1 cellular context compared by ENCODE assay signal in the genomic region with DNA sequence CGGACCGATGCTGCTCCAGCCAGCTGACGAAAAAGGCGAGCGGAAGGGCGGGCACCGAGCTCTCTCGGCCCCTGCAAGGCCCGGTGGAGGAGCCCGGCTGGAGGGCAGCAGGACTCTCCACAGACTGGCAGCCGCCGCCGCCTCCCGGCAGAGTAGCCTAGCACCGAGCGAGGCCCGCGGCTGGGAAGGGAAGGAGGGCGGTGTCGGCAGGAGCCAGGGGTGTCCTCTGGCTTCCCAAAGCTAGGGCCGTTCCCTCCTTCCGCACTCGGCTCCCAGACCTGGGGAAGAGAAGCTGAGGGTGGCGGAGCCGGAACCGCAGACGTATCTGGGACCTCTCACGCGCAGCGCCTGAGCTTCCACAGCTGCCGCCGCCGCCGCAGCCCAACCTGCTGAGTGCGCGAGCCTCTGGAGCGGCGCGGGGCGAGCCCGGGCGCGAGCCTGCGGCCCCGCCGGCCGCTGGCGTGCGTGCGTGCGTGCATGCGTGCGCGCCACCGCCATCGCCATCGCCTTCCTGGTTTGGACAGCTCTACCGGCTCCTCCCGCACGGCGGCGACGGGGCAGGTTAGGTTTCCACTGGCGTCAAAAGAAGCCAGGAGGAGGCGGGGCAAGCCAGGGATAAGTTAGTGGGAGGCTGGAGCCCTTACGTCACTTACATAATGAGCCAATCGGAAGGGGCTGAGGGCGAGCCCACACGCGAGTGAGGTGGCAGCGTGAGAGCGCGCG.
TF ChIP-seq lines count a peak whose summit lies in the region.

A gene (minus strand): TSS at position 395 of the 723 bp plus-strand sequence. CDS start 439 bp downstream, outside the sequence.

TF ChIP-seq in GM12878, 131 proteins besides CTCF, POLR2A, EP300 and RAD21 (continued from another document and continues in another):
- TF ChIP-seq, protein P1, sequence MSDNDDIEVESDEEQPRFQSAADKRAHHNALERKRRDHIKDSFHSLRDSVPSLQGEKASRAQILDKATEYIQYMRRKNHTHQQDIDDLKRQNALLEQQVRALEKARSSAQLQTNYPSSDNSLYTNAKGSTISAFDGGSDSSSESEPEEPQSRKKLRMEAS (IDR thresholded peaks at IDR 0.05; ENCODE audit: low read depth, low read length): peak; percentile 70; the same call in 1 of the 2 replicates
- peak; percentile 53 for TF ChIP-seq NRF1 (conservative IDR thresholded peaks at IDR 0.05; ENCODE audit: low read depth, low read length)
- TF ChIP-seq CBX3 (IDR thresholded peaks at IDR 0.05; ENCODE audit: borderline replicate concordance, low read depth): no peak
- TF ChIP-seq BRCA1 (IDR thresholded peaks at IDR 0.05; ENCODE audit: low read depth, low read length): no peak
- TF ChIP-seq, protein P2, sequence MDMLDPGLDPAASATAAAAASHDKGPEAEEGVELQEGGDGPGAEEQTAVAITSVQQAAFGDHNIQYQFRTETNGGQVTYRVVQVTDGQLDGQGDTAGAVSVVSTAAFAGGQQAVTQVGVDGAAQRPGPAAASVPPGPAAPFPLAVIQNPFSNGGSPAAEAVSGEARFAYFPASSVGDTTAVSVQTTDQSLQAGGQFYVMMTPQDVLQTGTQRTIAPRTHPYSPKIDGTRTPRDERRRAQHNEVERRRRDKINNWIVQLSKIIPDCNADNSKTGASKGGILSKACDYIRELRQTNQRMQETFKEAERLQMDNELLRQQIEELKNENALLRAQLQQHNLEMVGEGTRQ (IDR thresholded peaks at IDR 0.05; ENCODE audit: borderline replicate concordance, low read depth, low read length): no peak
- TF ChIP-seq, protein P3, sequence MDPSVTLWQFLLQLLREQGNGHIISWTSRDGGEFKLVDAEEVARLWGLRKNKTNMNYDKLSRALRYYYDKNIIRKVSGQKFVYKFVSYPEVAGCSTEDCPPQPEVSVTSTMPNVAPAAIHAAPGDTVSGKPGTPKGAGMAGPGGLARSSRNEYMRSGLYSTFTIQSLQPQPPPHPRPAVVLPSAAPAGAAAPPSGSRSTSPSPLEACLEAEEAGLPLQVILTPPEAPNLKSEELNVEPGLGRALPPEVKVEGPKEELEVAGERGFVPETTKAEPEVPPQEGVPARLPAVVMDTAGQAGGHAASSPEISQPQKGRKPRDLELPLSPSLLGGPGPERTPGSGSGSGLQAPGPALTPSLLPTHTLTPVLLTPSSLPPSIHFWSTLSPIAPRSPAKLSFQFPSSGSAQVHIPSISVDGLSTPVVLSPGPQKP (IDR thresholded peaks at IDR 0.05; ENCODE audit: low read depth, low read length): peak; percentile 72; the same call in 1 of the 2 replicates
- TF ChIP-seq POLR2AphosphoS5 (IDR thresholded peaks at IDR 0.05; ENCODE audit: low read length): peak; percentile 82
- TF ChIP-seq SREBF1 (IDR thresholded peaks at IDR 0.05; ENCODE audit: low read length): no peak
- TF ChIP-seq ZZZ3 (IDR thresholded peaks at IDR 0.05; ENCODE audit: control insufficient read depth, insufficient read length, low read depth): no peak
- 0 out of 2 replicates have a peak, but pooled peaks have one; percentile 41 for TF ChIP-seq ZNF217 (IDR thresholded peaks at IDR 0.05)
- TF ChIP-seq SIN3A (IDR thresholded peaks at IDR 0.05; ENCODE audit: low read depth, low read length): peak; percentile 45; the same call in 1 of the 2 replicates
- TF ChIP-seq STAT1 (conservative IDR thresholded peaks at IDR 0.05): 0 out of 2 replicates have a peak, but pooled peaks have one; percentile 65
- TF ChIP-seq, protein P4, sequence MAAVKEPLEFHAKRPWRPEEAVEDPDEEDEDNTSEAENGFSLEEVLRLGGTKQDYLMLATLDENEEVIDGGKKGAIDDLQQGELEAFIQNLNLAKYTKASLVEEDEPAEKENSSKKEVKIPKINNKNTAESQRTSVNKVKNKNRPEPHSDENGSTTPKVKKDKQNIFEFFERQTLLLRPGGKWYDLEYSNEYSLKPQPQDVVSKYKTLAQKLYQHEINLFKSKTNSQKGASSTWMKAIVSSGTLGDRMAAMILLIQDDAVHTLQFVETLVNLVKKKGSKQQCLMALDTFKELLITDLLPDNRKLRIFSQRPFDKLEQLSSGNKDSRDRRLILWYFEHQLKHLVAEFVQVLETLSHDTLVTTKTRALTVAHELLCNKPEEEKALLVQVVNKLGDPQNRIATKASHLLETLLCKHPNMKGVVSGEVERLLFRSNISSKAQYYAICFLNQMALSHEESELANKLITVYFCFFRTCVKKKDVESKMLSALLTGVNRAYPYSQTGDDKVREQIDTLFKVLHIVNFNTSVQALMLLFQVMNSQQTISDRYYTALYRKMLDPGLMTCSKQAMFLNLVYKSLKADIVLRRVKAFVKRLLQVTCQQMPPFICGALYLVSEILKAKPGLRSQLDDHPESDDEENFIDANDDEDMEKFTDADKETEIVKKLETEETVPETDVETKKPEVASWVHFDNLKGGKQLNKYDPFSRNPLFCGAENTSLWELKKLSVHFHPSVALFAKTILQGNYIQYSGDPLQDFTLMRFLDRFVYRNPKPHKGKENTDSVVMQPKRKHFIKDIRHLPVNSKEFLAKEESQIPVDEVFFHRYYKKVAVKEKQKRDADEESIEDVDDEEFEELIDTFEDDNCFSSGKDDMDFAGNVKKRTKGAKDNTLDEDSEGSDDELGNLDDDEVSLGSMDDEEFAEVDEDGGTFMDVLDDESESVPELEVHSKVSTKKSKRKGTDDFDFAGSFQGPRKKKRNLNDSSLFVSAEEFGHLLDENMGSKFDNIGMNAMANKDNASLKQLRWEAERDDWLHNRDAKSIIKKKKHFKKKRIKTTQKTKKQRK (IDR thresholded peaks at IDR 0.05; ENCODE audit: low read depth, low read length): no peak
- TF ChIP-seq NR2F1 (conservative IDR thresholded peaks at IDR 0.05): peak; percentile 54
- TF ChIP-seq KLF5 (IDR thresholded peaks at IDR 0.05; ENCODE audit: partially characterized antibody): peak; percentile 58
- TF ChIP-seq, protein P5, sequence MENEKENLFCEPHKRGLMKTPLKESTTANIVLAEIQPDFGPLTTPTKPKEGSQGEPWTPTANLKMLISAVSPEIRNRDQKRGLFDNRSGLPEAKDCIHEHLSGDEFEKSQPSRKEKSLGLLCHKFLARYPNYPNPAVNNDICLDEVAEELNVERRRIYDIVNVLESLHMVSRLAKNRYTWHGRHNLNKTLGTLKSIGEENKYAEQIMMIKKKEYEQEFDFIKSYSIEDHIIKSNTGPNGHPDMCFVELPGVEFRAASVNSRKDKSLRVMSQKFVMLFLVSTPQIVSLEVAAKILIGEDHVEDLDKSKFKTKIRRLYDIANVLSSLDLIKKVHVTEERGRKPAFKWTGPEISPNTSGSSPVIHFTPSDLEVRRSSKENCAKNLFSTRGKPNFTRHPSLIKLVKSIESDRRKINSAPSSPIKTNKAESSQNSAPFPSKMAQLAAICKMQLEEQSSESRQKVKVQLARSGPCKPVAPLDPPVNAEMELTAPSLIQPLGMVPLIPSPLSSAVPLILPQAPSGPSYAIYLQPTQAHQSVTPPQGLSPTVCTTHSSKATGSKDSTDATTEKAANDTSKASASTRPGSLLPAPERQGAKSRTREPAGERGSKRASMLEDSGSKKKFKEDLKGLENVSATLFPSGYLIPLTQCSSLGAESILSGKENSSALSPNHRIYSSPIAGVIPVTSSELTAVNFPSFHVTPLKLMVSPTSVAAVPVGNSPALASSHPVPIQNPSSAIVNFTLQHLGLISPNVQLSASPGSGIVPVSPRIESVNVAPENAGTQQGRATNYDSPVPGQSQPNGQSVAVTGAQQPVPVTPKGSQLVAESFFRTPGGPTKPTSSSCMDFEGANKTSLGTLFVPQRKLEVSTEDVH (IDR thresholded peaks at IDR 0.05; ENCODE audit: low read depth, partially characterized antibody): no peak
- no peak for TF ChIP-seq SMC3 (IDR thresholded peaks at IDR 0.05; ENCODE audit: borderline replicate concordance, low read length)
- no peak for TF ChIP-seq SIX5 (IDR thresholded peaks at IDR 0.05; ENCODE audit: low read depth, low read length, severe bottlenecking)
- TF ChIP-seq TCF12 (IDR thresholded peaks at IDR 0.05; ENCODE audit: low read depth, low read length): peak; percentile 23; the same call in 1 of the 2 replicates
- peak; percentile 97 for TF ChIP-seq CREB1 (IDR thresholded peaks at IDR 0.05; ENCODE audit: low read depth)
- no peak; the same call in 1 of the 2 replicates for TF ChIP-seq EED (IDR thresholded peaks at IDR 0.05; ENCODE audit: low read depth)
- TF ChIP-seq, protein P6, sequence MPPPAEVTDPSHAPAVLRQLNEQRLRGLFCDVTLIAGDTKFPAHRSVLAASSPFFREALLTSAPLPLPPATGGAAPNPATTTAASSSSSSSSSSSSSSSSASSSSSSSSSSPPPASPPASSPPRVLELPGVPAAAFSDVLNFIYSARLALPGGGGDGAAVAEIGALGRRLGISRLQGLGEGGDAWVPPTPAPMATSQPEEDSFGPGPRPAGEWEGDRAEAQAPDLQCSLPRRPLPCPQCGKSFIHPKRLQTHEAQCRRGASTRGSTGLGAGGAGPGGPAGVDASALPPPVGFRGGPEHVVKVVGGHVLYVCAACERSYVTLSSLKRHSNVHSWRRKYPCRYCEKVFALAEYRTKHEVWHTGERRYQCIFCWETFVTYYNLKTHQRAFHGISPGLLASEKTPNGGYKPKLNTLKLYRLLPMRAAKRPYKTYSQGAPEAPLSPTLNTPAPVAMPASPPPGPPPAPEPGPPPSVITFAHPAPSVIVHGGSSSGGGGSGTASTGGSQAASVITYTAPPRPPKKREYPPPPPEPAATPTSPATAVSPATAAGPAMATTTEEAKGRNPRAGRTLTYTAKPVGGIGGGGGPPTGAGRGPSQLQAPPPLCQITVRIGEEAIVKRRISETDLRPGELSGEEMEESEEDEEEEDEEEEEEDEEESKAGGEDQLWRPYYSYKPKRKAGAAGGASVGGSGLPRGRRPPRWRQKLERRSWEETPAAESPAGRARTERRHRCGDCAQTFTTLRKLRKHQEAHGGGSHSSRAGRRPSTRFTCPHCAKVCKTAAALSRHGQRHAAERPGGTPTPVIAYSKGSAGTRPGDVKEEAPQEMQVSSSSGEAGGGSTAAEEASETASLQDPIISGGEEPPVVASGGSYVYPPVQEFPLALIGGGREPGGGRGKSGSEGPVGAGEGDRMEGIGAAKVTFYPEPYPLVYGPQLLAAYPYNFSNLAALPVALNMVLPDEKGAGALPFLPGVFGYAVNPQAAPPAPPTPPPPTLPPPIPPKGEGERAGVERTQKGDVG (CRISPR knock-in tag; IDR thresholded peaks at IDR 0.05): no peak
- no peak for TF ChIP-seq HDAC6 (IDR thresholded peaks at IDR 0.05; ENCODE audit: unreplicated experiment)
- TF ChIP-seq, protein P7, sequence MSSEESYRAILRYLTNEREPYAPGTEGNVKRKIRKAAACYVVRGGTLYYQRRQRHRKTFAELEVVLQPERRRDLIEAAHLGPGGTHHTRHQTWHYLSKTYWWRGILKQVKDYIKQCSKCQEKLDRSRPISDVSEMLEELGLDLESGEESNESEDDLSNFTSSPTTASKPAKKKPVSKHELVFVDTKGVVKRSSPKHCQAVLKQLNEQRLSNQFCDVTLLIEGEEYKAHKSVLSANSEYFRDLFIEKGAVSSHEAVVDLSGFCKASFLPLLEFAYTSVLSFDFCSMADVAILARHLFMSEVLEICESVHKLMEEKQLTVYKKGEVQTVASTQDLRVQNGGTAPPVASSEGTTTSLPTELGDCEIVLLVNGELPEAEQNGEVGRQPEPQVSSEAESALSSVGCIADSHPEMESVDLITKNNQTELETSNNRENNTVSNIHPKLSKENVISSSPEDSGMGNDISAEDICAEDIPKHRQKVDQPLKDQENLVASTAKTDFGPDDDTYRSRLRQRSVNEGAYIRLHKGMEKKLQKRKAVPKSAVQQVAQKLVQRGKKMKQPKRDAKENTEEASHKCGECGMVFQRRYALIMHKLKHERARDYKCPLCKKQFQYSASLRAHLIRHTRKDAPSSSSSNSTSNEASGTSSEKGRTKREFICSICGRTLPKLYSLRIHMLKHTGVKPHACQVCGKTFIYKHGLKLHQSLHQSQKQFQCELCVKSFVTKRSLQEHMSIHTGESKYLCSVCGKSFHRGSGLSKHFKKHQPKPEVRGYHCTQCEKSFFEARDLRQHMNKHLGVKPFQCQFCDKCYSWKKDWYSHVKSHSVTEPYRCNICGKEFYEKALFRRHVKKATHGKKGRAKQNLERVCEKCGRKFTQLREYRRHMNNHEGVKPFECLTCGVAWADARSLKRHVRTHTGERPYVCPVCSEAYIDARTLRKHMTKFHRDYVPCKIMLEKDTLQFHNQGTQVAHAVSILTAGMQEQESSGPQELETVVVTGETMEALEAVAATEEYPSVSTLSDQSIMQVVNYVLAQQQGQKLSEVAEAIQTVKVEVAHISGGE (CRISPR knock-in tag; IDR thresholded peaks at IDR 0.05): no peak
- TF ChIP-seq YY1 (IDR thresholded peaks at IDR 0.05; ENCODE audit: low read depth, low read length): no peak
- TF ChIP-seq CBFB (IDR thresholded peaks at IDR 0.05; ENCODE audit: low read depth): peak; percentile 55; the same call in 1 of the 2 replicates
- no peak for TF ChIP-seq KAT2A (conservative IDR thresholded peaks at IDR 0.05; ENCODE audit: control insufficient read depth, low read depth, low read length)
- no peak for TF ChIP-seq GABPA (IDR thresholded peaks at IDR 0.05; ENCODE audit: low read depth)
- no peak for TF ChIP-seq EZH2 (IDR thresholded peaks at IDR 0.05; ENCODE audit: borderline replicate concordance, control insufficient read depth, low read depth, low read length)
- peak; percentile 89 for TF ChIP-seq IKZF1 (conservative IDR thresholded peaks at IDR 0.05)
- TF ChIP-seq GATAD2B (conservative IDR thresholded peaks at IDR 0.05; ENCODE audit: low read depth): peak; percentile 90
- no peak for TF ChIP-seq BMI1 (IDR thresholded peaks at IDR 0.05; ENCODE audit: borderline replicate concordance)
- peak; percentile 68; the same call in 1 of the 2 replicates for TF ChIP-seq NBN (IDR thresholded peaks at IDR 0.05)
- TF ChIP-seq, protein P8, sequence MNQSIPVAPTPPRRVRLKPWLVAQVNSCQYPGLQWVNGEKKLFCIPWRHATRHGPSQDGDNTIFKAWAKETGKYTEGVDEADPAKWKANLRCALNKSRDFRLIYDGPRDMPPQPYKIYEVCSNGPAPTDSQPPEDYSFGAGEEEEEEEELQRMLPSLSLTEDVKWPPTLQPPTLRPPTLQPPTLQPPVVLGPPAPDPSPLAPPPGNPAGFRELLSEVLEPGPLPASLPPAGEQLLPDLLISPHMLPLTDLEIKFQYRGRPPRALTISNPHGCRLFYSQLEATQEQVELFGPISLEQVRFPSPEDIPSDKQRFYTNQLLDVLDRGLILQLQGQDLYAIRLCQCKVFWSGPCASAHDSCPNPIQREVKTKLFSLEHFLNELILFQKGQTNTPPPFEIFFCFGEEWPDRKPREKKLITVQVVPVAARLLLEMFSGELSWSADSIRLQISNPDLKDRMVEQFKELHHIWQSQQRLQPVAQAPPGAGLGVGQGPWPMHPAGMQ (IDR thresholded peaks at IDR 0.05; ENCODE audit: borderline replicate concordance): no peak
- no peak for TF ChIP-seq RAD51 (IDR thresholded peaks at IDR 0.05)
- peak in 1 of 2 experiments; percentile 12; a peak in 2 of 4 replicates for TF ChIP-seq IKZF2 (IDR thresholded peaks at IDR 0.05)
- TF ChIP-seq, protein P9, sequence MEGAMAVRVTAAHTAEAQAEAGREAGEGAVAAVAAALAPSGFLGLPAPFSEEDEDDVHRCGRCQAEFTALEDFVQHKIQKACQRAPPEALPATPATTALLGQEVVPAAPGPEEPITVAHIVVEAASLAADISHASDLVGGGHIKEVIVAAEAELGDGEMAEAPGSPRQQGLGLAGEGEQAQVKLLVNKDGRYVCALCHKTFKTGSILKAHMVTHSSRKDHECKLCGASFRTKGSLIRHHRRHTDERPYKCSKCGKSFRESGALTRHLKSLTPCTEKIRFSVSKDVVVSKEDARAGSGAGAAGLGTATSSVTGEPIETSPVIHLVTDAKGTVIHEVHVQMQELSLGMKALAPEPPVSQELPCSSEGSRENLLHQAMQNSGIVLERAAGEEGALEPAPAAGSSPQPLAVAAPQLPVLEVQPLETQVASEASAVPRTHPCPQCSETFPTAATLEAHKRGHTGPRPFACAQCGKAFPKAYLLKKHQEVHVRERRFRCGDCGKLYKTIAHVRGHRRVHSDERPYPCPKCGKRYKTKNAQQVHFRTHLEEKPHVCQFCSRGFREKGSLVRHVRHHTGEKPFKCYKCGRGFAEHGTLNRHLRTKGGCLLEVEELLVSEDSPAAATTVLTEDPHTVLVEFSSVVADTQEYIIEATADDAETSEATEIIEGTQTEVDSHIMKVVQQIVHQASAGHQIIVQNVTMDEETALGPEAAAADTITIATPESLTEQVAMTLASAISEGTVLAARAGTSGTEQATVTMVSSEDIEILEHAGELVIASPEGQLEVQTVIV (IDR thresholded peaks at IDR 0.05; ENCODE audit: borderline replicate concordance, partially characterized antibody): no peak
